10 cellular contexts compared by ENCODE assay signal in the genomic region with DNA sequence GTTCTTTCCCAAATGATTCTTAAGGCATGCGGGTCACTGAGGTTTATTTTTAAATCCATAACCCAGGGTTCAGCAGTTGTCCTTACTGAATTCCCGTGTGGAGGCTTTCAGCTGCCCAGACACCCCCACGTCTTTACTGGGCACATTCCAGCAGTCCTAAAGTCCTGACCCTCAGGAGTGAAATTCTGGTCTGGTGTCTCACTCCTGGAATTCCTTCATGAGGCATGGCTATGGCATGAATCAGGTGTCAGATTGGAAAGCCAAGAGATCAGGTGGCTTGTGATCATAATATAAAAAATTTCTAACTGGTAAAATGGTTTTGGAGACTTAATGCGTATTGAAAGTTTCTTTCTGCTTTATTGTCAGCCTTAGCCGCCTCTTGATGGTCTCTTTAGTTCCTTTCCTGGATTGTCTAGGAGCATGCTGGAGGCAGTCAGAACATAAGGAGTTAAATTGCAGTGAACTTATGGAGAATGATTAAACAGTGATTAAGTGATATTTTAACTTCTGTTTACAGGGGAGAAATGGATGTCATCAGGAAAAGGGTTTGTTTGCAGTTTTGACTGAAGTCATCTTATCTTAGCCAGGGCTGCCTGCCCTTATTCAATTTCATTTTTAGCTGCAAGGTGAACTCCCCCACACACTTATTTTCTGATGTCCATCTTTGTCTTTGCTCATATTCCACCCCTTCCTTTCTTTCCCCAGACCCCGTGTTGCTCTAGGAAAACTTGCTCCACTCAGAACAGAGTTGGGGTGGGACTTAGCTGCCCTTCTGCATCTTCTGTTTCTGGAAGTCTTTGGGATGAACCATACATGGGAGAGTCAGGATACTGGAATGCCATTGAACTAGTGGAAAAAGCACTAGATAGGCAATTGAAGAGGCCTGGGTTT. TPM values are rescaled to one million over a fixed set of nuclear protein-coding genes. Genes with fewer than 3 reads are reported as not detected.
A peak's percentile ranks its signal among the peaks of the same experiment; 100 is the strongest.
DNase-seq lines count a peak whose midpoint lies in the region; ATAC-seq and TF ChIP-seq lines count a peak whose summit lies in the region.
"Had no signal": no experiment of that assay in that cellular context is flagged by ENCODE, and none has a peak within 500 bp of the region (broad histone marks: within the 10 kb centered on the region; RNA-seq: fewer than 3 reads in every experiment).

No MANE protein-coding gene starts in this region.

- no peak overlapping the region for H3K4ac ChIP-seq in trophoblast cell (ENCODE audit: low read depth, low read length)

- peaks cover 26% of the 10 kb centered on the region for H3K79me1 ChIP-seq in trophoblast cell (ENCODE audit: low read length)

- DNase-seq in EH (ENCODE audit: low read depth), result peak; percentile 87
- peak; percentile 59 to 73 for DNase-seq in SJSA1 (ENCODE audit: low read depth in 1 of 2, low spot score in 2 of 2)
- DNase-seq in foreskin keratinocyte, result peak; percentile 85 to 94
- DNase-seq in trophoblast cell, result peak; percentile 82 to 90
- DNase-seq in CD4-positive, alpha-beta memory T cell, result no peak
- no peak for DNase-seq in naive thymus-derived CD4-positive, alpha-beta T cell
- no peak for DNase-seq in mesenteric fat pad (ENCODE audit: low spot score)
- DNase-seq: effector memory CD8-positive, alpha-beta T cell; NCI-H526 treated with DMSO at 0.1 percent for 48 hours had no signal

- no peak overlapping the region for H3K18ac ChIP-seq in trophoblast cell (ENCODE audit: low read length)

- H3K4me1 Mint-ChIP-seq in CD4-positive, alpha-beta memory T cell, result peaks cover 5 to 11% (median 6%) of the 10 kb centered on the region in 4 donors
- H3K4me1 Mint-ChIP-seq in naive thymus-derived CD4-positive, alpha-beta T cell, result peaks cover 6 to 11% (median 10%) of the 10 kb centered on the region in 7 donors

- H3K4me2 ChIP-seq in trophoblast cell (ENCODE audit: low read length), result peak overlapping the region; percentile 55

- H3K36me3 ChIP-seq in SJSA1 (no peaks in the 10 kb centered on the region; the same call in 1 of the 2 replicates), trophoblast cell (ENCODE audit: control insufficient read depth in 1 of 2, insufficient read depth in 2 of 2, low read length in 2 of 2) (no peaks in the 10 kb centered on the region)
- no peaks in the 10 kb centered on the region for H3K36me3 ChIP-seq in CD4-positive, alpha-beta memory T cell (ENCODE audit: insufficient read depth, low read length)
- no peaks in the 10 kb centered on the region for H3K36me3 ChIP-seq in naive thymus-derived CD4-positive, alpha-beta T cell (ENCODE audit: control insufficient read depth in 2 of 3, insufficient read depth in 3 of 3, low read length in 3 of 3)

- H2AK5ac ChIP-seq in trophoblast cell (ENCODE audit: low read length), result no peak overlapping the region

- no peak overlapping the region for H3K23ac ChIP-seq in trophoblast cell (ENCODE audit: low read length)

- no peak overlapping the region for H2AFZ ChIP-seq in trophoblast cell (ENCODE audit: insufficient read depth, low read length, poor library complexity)

- no CpG with 5 or more reads among the region's 6 CpGs for whole genome bisulfite sequencing in trophoblast cell (ENCODE audit: extremely low coverage, insufficient coverage, insufficient read length)

- peaks cover 5% of the 10 kb centered on the region for H3K79me2 ChIP-seq in trophoblast cell (ENCODE audit: control insufficient read depth, insufficient read depth, low read length, poor library complexity)

- no peak overlapping the region for H3K4me3 Mint-ChIP-seq in CD4-positive, alpha-beta memory T cell
- no peak overlapping the region for H3K4me3 Mint-ChIP-seq in naive thymus-derived CD4-positive, alpha-beta T cell
- H3K4me3 Mint-ChIP-seq: effector memory CD8-positive, alpha-beta T cell had no signal

- H2BK5ac ChIP-seq in trophoblast cell (ENCODE audit: low read depth, low read length, poor library complexity), result peak overlapping the region; percentile 61

- H3K14ac ChIP-seq in trophoblast cell (ENCODE audit: low read length), result peak overlapping the region; percentile 56

- no peaks in the 10 kb centered on the region for H3K9me3 ChIP-seq in SJSA1 (replicated peaks)
- H3K9me3 ChIP-seq in trophoblast cell (ENCODE audit: insufficient read depth, low read depth, low read length), result no peaks in the 10 kb centered on the region
- H3K9me3 ChIP-seq in CD4-positive, alpha-beta memory T cell (ENCODE audit: control insufficient read depth in 1 of 2, low read length in 2 of 2), result no peaks in the 10 kb centered on the region
- no peaks in the 10 kb centered on the region for H3K9me3 ChIP-seq in naive thymus-derived CD4-positive, alpha-beta T cell (ENCODE audit: control insufficient read depth in 2 of 3, low read length in 3 of 3)

- CTCF ChIA-PET in CD4-positive, alpha-beta memory T cell (lab: Charles Lee; ENCODE audit: partially characterized antibody), result interaction anchor here (0.6 to 17.2 kb wide), 3 partner anchors 11 to 81 kb away, joined by 3 to 820 read pairs (median 4); no protein-coding TSS in a partner anchor
- CTCF ChIA-PET in naive thymus-derived CD4-positive, alpha-beta T cell (lab: Charles Lee), result interaction anchor here (0.8 to 1.8 kb wide), 3 partner anchors 12 to 80 kb away, joined by 3 to 8 read pairs (median 3); no protein-coding TSS in a partner anchor

- H3K9me3 Mint-ChIP-seq in CD4-positive, alpha-beta memory T cell, result no peaks in the 10 kb centered on the region
- H3K9me3 Mint-ChIP-seq in naive thymus-derived CD4-positive, alpha-beta T cell, result no peaks in the 10 kb centered on the region
- H3K9me3 Mint-ChIP-seq: effector memory CD8-positive, alpha-beta T cell had no signal

- peak overlapping the region; percentile 72 for H2BK120ac ChIP-seq in trophoblast cell (ENCODE audit: insufficient read depth, low read length, poor library complexity)

- H4K12ac ChIP-seq in trophoblast cell (ENCODE audit: low read depth, low read length), result no peak overlapping the region

- H3K27me3 ChIP-seq in SJSA1 (replicated peaks) (no peaks in the 10 kb centered on the region), foreskin keratinocyte (no peaks in the 10 kb centered on the region), trophoblast cell (ENCODE audit: insufficient read depth, low read length) (no peaks in the 10 kb centered on the region)
- no peaks in the 10 kb centered on the region for H3K27me3 ChIP-seq in CD4-positive, alpha-beta memory T cell (ENCODE audit: insufficient read depth, low read length)
- H3K27me3 ChIP-seq in naive thymus-derived CD4-positive, alpha-beta T cell (ENCODE audit: control insufficient read depth in 2 of 2, insufficient read depth in 2 of 2, low read length in 2 of 2), result no peaks in the 10 kb centered on the region

- H3K27me3 Mint-ChIP-seq in CD4-positive, alpha-beta memory T cell, result no peaks in the 10 kb centered on the region
- peaks cover 0 to 4% (median 0%) of the 10 kb centered on the region in 5 donors for H3K27me3 Mint-ChIP-seq in naive thymus-derived CD4-positive, alpha-beta T cell
- H3K27me3 Mint-ChIP-seq: effector memory CD8-positive, alpha-beta T cell had no signal

- H4K91ac ChIP-seq in trophoblast cell (ENCODE audit: low read depth, low read length), result peak overlapping the region; percentile 11

- H4K8ac ChIP-seq in trophoblast cell (ENCODE audit: low read depth, low read length), result no peak overlapping the region

- H3K9ac ChIP-seq in trophoblast cell (ENCODE audit: low read length), result no peak overlapping the region

- peak; percentile 71 for ATAC-seq in foreskin keratinocyte
- no peak for ATAC-seq in naive thymus-derived CD4-positive, alpha-beta T cell
- ATAC-seq in GM21390 (IDR thresholded peaks at IDR 0.05; ENCODE audit: unreplicated experiment), result no peak
- ATAC-seq: effector memory CD8-positive, alpha-beta T cell had no signal

- peak overlapping the region; percentile 77 for H3K27ac ChIP-seq in SJSA1
- H3K27ac ChIP-seq in foreskin keratinocyte, result peak overlapping the region; percentile 87
- H3K27ac ChIP-seq in trophoblast cell (ENCODE audit: low read depth, low read length), result peak overlapping the region; percentile 93
- H3K27ac ChIP-seq in CD4-positive, alpha-beta memory T cell (ENCODE audit: low read depth, low read length), result no peak overlapping the region
- H3K27ac ChIP-seq in naive thymus-derived CD4-positive, alpha-beta T cell (ENCODE audit: low read depth, low read length), result no peak overlapping the region

- TF ChIP-seq CTCF in foreskin keratinocyte (conservative IDR thresholded peaks at IDR 0.05), result no peak

- no peak overlapping the region for H3K4me3 ChIP-seq in SJSA1
- no peak overlapping the region for H3K4me3 ChIP-seq in trophoblast cell (ENCODE audit: low read depth, low read length)
- H3K4me3 ChIP-seq in CD4-positive, alpha-beta memory T cell (ENCODE audit: low read length in 2 of 2), result no peak overlapping the region
- no peak overlapping the region for H3K4me3 ChIP-seq in naive thymus-derived CD4-positive, alpha-beta T cell (ENCODE audit: low read length)

- peaks cover 58% of the 10 kb centered on the region for H3K4me1 ChIP-seq in SJSA1 (replicated peaks)
- peaks cover 62% of the 10 kb centered on the region for H3K4me1 ChIP-seq in foreskin keratinocyte
- peaks cover 18 to 22% of the 10 kb centered on the region in 2 experiments for H3K4me1 ChIP-seq in trophoblast cell (ENCODE audit: control insufficient read depth in 1 of 2, insufficient read depth in 2 of 2, low read length in 2 of 2)
- peaks cover 9% of the 10 kb centered on the region for H3K4me1 ChIP-seq in CD4-positive, alpha-beta memory T cell (ENCODE audit: insufficient read depth, low read length)
- peaks cover under 1 to 6% of the 10 kb centered on the region in 2 donors for H3K4me1 ChIP-seq in naive thymus-derived CD4-positive, alpha-beta T cell (ENCODE audit: control insufficient read depth in 2 of 2, insufficient read depth in 2 of 2, low read length in 2 of 2)

- H3K36me3 Mint-ChIP-seq in CD4-positive, alpha-beta memory T cell, result no peaks in the 10 kb centered on the region
- no peaks in the 10 kb centered on the region for H3K36me3 Mint-ChIP-seq in naive thymus-derived CD4-positive, alpha-beta T cell

- POLR2A ChIA-PET in CD4-positive, alpha-beta memory T cell (lab: Charles Lee; ENCODE audit: partially characterized antibody), result interaction anchor here (1.3 kb wide), 1 partner anchor 14 kb away, joined by 4 read pairs; no protein-coding TSS in a partner anchor
- POLR2A ChIA-PET in naive thymus-derived CD4-positive, alpha-beta T cell (lab: Charles Lee), result interaction anchor here (1.4 kb wide), 1 partner anchor 12 kb away, joined by 3 read pairs; no protein-coding TSS in a partner anchor

- peak overlapping the region in 2 of 7 donors; percentile 42 to 55 for H3K27ac Mint-ChIP-seq in CD4-positive, alpha-beta memory T cell
- H3K27ac Mint-ChIP-seq in naive thymus-derived CD4-positive, alpha-beta T cell, result peak overlapping the region in 2 of 9 donors; percentile 8 to 36

- H2BK12ac ChIP-seq in trophoblast cell (ENCODE audit: low read length), result peak overlapping the region; percentile 87

- intact Hi-C loops in CD4-positive, alpha-beta memory T cell (cut with micrococcal nuclease), result no loop called here
- intact Hi-C loops in naive thymus-derived CD4-positive, alpha-beta T cell (cut with micrococcal nuclease), result no loop called here

RNA-seq across cellular contexts. Expression of a gene that starts 25.7 kb away (rescaled TPM):
- total RNA-seq in SJSA1 (2014; rRNA removed; shearing (Covaris generic)), result 147 and 211 TPM in 2 replicates
- total RNA-seq in foreskin keratinocyte (138 and 151 TPM in 2 replicates), mesenteric fat pad (386 TPM)
- polyA plus RNA-seq in foreskin keratinocyte, result 37.4 and 38.0 TPM in 2 replicates
- 51.7 and 53.8 TPM in 2 replicates for polyA plus RNA-seq in trophoblast cell (2013)
- 100 to 1,000 TPM; 329 to 387 TPM for total RNA-seq in CD4-positive, alpha-beta memory T cell
- polyA plus RNA-seq in CD4-positive, alpha-beta memory T cell, result 100 to 1,000 TPM in 1 of 2 donors, 1 to 10 TPM in 1; 6.8 to 114 TPM
- total RNA-seq in naive thymus-derived CD4-positive, alpha-beta T cell, result 100 to 1,000 TPM; 282 to 409 (median 335) TPM
- polyA plus RNA-seq in naive thymus-derived CD4-positive, alpha-beta T cell, result 10 to 100 TPM; 21.2 to 90.3 TPM

Comparison
In these comparisons a context has a peak if more than half of its experiments do, and no peak if none do; other contexts are left out.
1. DNase-seq: peak in EH (single experiment), SJSA1 (2 of 2), foreskin keratinocyte (2 of 2) and trophoblast cell (2 of 2); none in CD4-positive, alpha-beta memory T cell (0 of 5), naive thymus-derived CD4-positive, alpha-beta T cell (0 of 9) and mesenteric fat pad (single experiment).
2. H3K27ac ChIP-seq: peak in SJSA1 (single experiment), foreskin keratinocyte (single experiment) and trophoblast cell (single experiment); none in CD4-positive, alpha-beta memory T cell (single experiment) and naive thymus-derived CD4-positive, alpha-beta T cell (single experiment).